In genomic region chr11:124950606-124951330, GRCh38 we compare ENCODE assay signal across 14 cellular contexts. TPM values are rescaled to one million over a fixed set of nuclear protein-coding genes. Genes with fewer than 3 reads are reported as not detected.
"Had no signal": no experiment of that assay in that cellular context is flagged by ENCODE, and none has a peak within 500 bp of the region (broad histone marks: within the 10 kb centered on the region; RNA-seq: fewer than 3 reads in every experiment).

No MANE protein-coding gene starts in this region.

- H3K4me1 Mint-ChIP-seq: neural crest cell had no signal

- ATAC-seq: activated T-cell treated with anti-CD3 and anti-CD28 coated beads, Interleukin-2, amount 50 U/mL, for 72 hours had no signal

- H3K27me3 ChIP-seq: ovary, uterus had no signal

- H3K27ac ChIP-seq: ovary, tibial artery, uterus had no signal

- DNase-seq: activated T-cell treated with anti-CD3 and anti-CD28 coated beads, Interleukin-2, amount 50 U/mL, for 72 hours; caudate nucleus; kidney; ovary; stimulated activated CD4-positive, alpha-beta T cell treated with anti-CD3 and anti-CD28 coated beads, Interleukin-2, amount 100 ng/mL, for 48 hours; SW 1271; T1000; tibial artery; uterus had no signal

- H3K27ac Mint-ChIP-seq: activated T-cell treated with anti-CD3 and anti-CD28 coated beads, Interleukin-2, amount 50 U/mL, for 72 hours; dendritic cell treated with granulocyte-macrophage colony-stimulating factor and Interleukin-4, amounts not matched to agents 40 ng/mL and 50 ng/mL, for 4 days had no signal

- H3K4me3 ChIP-seq: ovary, tibial artery, uterus had no signal

- FAIRE-seq: kidney had no signal

- H3K36me3 ChIP-seq: ovary, tibial artery, uterus had no signal

- H3K9me3 ChIP-seq: ovary, tibial artery, uterus had no signal

- H3K4me3 Mint-ChIP-seq: activated T-cell treated with anti-CD3 and anti-CD28 coated beads, Interleukin-2, amount 50 U/mL, for 72 hours; dendritic cell treated with granulocyte-macrophage colony-stimulating factor and Interleukin-4, amounts not matched to agents 40 ng/mL and 50 ng/mL, for 4 days; neural crest cell had no signal

RNA-seq across cellular contexts. Expression of gene HEPACAM, which starts 14.9 kb away (rescaled TPM):
- total RNA-seq: activated T-cell treated with anti-CD3 and anti-CD28 coated beads, Interleukin-2, amount 50 U/mL, for 72 hours; kidney; neural crest cell; uterus had no signal

RNA-seq across cellular contexts. Expression of gene HEPN1, which starts 31.7 kb away (rescaled TPM):
- total RNA-seq: activated T-cell treated with anti-CD3 and anti-CD28 coated beads, Interleukin-2, amount 50 U/mL, for 72 hours; epithelial cell of proximal tubule; kidney; liver; mesenteric fat pad; neural crest cell; uterus had no signal
- polyA plus RNA-seq: ovary had no signal

RNA-seq across cellular contexts. Expression of gene ROBO4, which starts 53.1 kb away (rescaled TPM):
- total RNA-seq: activated T-cell treated with anti-CD3 and anti-CD28 coated beads, Interleukin-2, amount 50 U/mL, for 72 hours had no signal
